Comparison of ENCODE assay signal across 8 cellular contexts in genomic region chr1:21022279-21023040, GRCh38.
A peak's percentile ranks its signal among the peaks of the same experiment; 100 is the strongest.
DNase-seq lines count a peak whose midpoint lies in the region; ATAC-seq, FAIRE-seq and TF ChIP-seq lines count a peak whose summit lies in the region.

No MANE protein-coding gene starts in this region.

- H2BK15ac ChIP-seq in mesendoderm (replicated peaks; ENCODE audit: low read depth): no peak overlapping the region

- no peak overlapping the region for H3K4me2 ChIP-seq in mesendoderm (ENCODE audit: low read length)

- H2AK5ac ChIP-seq in mesendoderm (ENCODE audit: low read length): no peak overlapping the region

- H3K27me3 ChIP-seq in AG04450 (ENCODE audit: control insufficient read depth, insufficient read depth, low read length): no peaks in the 10 kb centered on the region
- no peaks in the 10 kb centered on the region for H3K27me3 ChIP-seq in mesendoderm (ENCODE audit: insufficient read depth, low read length, poor library complexity)
- H3K27me3 ChIP-seq in tibial nerve: no peaks in the 10 kb centered on the region

- no peak overlapping the region for H2BK5ac ChIP-seq in mesendoderm (ENCODE audit: low read length)

- H3K56ac ChIP-seq in mesendoderm (ENCODE audit: low read length): no peak overlapping the region

- WGBS in mesendoderm (ENCODE audit: extremely low coverage, insufficient coverage, low lambda C conversion rate): no CpG with 5 or more reads among the region's 6 CpGs
- 33 to 34% methylated on average over 6 of the region's 6 CpGs for WGBS in tibial nerve, 2 donors

- DNase-seq in AG04450 (ENCODE audit: low read depth, low spot score): peak; percentile 94
- DNase-seq in GM12892 (ENCODE audit: insufficient read length): peak; percentile 19
- peak; percentile 80 to 95 (median 80) for DNase-seq in NCI-H1417 (lab: John Stamatoyannopoulos, UW)
- DNase-seq in SW 1271 (lab: John Stamatoyannopoulos, UW): peak; percentile 63 to 93
- peak; percentile 99 for DNase-seq in dermis blood vessel endothelial cell
- peak; percentile 52 for DNase-seq in mesendoderm
- DNase-seq in tibial nerve (ENCODE audit: low spot score in 2 of 2): peak in 1 of 2 donors; percentile 54

- CTCF ChIA-PET in AG04450 (lab: Charles Lee): interaction anchor here (0.5 to 0.6 kb wide), 2 partner anchors 90 to 153 kb away, joined by 3 to 8 read pairs; no protein-coding TSS in a partner anchor

- no peak overlapping the region for H4K5ac ChIP-seq in mesendoderm (ENCODE audit: low read length)

- H3K79me2 ChIP-seq in mesendoderm (ENCODE audit: control insufficient read depth, insufficient read depth, low read length): peaks cover 7% of the 10 kb centered on the region

- peak; percentile 83 for ATAC-seq in HG02840 (IDR thresholded peaks at IDR 0.05; ENCODE audit: low FRiP score, unreplicated experiment)

- no peak overlapping the region for H3K18ac ChIP-seq in mesendoderm (ENCODE audit: low read length)

- H3K9me3 ChIP-seq in AG04450 (ENCODE audit: control insufficient read depth, insufficient read depth, low read length) (no peaks in the 10 kb centered on the region), tibial nerve (no peaks in the 10 kb centered on the region)

- TF ChIP-seq EP300 in tibial nerve (IDR thresholded peaks at IDR 0.05): peak; percentile 31 to 84

- H4K8ac ChIP-seq in mesendoderm (ENCODE audit: low read depth, low read length): no peak overlapping the region

- no peak overlapping the region for H2BK120ac ChIP-seq in mesendoderm (ENCODE audit: low read depth, low read length)

- TF ChIP-seq CTCF in AG04450 (IDR thresholded peaks at IDR 0.05; ENCODE audit: low read depth, low read length): no peak
- no peak for TF ChIP-seq CTCF in tibial nerve (IDR thresholded peaks at IDR 0.05)

- H3K27ac ChIP-seq in AG04450 (ENCODE audit: low read depth, low read length) (no peak overlapping the region), mesendoderm (ENCODE audit: low read depth, low read length) (no peak overlapping the region), tibial nerve (peak overlapping the region; percentile 21 to 84 (median 74))

- POLR2A ChIA-PET in AG04450 (lab: Yijun Ruan, JAX): interaction anchor here (0.6 to 1.0 kb wide), 3 partner anchors 47 to 301 kb away, joined by 3 to 7 read pairs (median 3); no protein-coding TSS in a partner anchor

- H3K23ac ChIP-seq in mesendoderm (ENCODE audit: low read length): no peak overlapping the region

- H3K79me1 ChIP-seq in mesendoderm (ENCODE audit: low read length): peaks cover 5% of the 10 kb centered on the region

- no peak overlapping the region for H3K4me3 ChIP-seq in AG04450 (ENCODE audit: low read depth, low read length)
- H3K4me3 ChIP-seq in mesendoderm (ENCODE audit: low read length): no peak overlapping the region
- no peak overlapping the region for H3K4me3 ChIP-seq in tibial nerve

- H3K36me3 ChIP-seq in mesendoderm (ENCODE audit: control insufficient read depth, insufficient read depth, low read length): no peaks in the 10 kb centered on the region
- H3K36me3 ChIP-seq in tibial nerve: no peaks in the 10 kb centered on the region

- FAIRE-seq in GM12892 (lab: Jason Lieb, UNC): peak; percentile 91

- peaks cover 2% of the 10 kb centered on the region for H3K4me1 ChIP-seq in mesendoderm (ENCODE audit: control insufficient read depth, low read depth, low read length)
- H3K4me1 ChIP-seq in tibial nerve: peaks cover 0 to 30% (median 6%) of the 10 kb centered on the region in 4 donors

- H3K9ac ChIP-seq in mesendoderm (ENCODE audit: low read length): no peak overlapping the region

- TF ChIP-seq POLR2A in GM12892 (IDR thresholded peaks at IDR 0.05; ENCODE audit: low read depth, low read length) (no peak), tibial nerve (IDR thresholded peaks at IDR 0.05) (peak in 1 of 2 donors; percentile 24)

- no peak overlapping the region for H3K4ac ChIP-seq in mesendoderm (ENCODE audit: low read depth, low read length)

Comparison
In these comparisons a context has a peak if more than half of its experiments do, and no peak if none do; other contexts are left out.
1. H3K27ac ChIP-seq: peak in tibial nerve (4 of 4); none in AG04450 (single experiment) and mesendoderm (single experiment).